9 cellular contexts compared by ENCODE assay signal in genomic region chr21:31293986-31294385, GRCh38. TPM values are rescaled to one million over a fixed set of nuclear protein-coding genes. Genes with fewer than 3 reads are reported as not detected.
DNase-seq lines count a peak whose midpoint lies in the region; ATAC-seq lines count a peak whose summit lies in the region.
"Had no signal": no experiment of that assay in that cellular context is flagged by ENCODE, and none has a peak within 500 bp of the region (broad histone marks: within the 10 kb centered on the region; RNA-seq: fewer than 3 reads in every experiment).

No MANE protein-coding gene starts in this region.

- no peak for ATAC-seq in sciatic nerve

- intact Hi-C loops in sciatic nerve (cut with DNase I): no loop called here

- DNase-seq in COLO829 (ENCODE audit: low spot score) (peak; percentile 88), SK-MEL-5 (ENCODE audit: low read depth, low spot score) (peak; percentile 34), dedifferentiated amniotic fluid mesenchymal stem cell (ENCODE audit: extremely low spot score) (peak; percentile 82), smooth muscle cell of the brain vasculature (ENCODE audit: low read depth, low spot score) (peak; percentile 55), sciatic nerve (ENCODE audit: low spot score) (no peak), activated gamma-delta T cell (lab: John Stamatoyannopoulos, UW) (no peak), NCI-H446 treated with DMSO at 0.1 percent for 48 hours (lab: John Stamatoyannopoulos, UW) (no peak), GM19240 (ENCODE audit: insufficient read length, low spot score) (no peak)
- DNase-seq: transverse colon had no signal

- in situ Hi-C loops in SK-MEL-5 (cut with HindIII; ENCODE audit: low pct_unique_long_range_greater_than_20kb, low sequenced_read_pairs): no loop called here

RNA-seq across cellular contexts. Expression of gene TIAM1, which starts 50.1 kb away (rescaled TPM):
- total RNA-seq in SK-MEL-5 (2014; rRNA removed; shearing (Covaris generic)): 4.2 and 4.3 TPM in 2 replicates
- polyA plus RNA-seq in SK-MEL-5 (2015; cell fraction: cytosol; rRNA removed): 8.1 and 10.5 TPM in 2 replicates
- 7.1 and 8.5 TPM in 2 replicates for polyA plus RNA-seq in SK-MEL-5 (2015; cell fraction: nucleus; rRNA removed)
- 40.2 TPM for total RNA-seq in sciatic nerve

Comparison
In these comparisons a context has a peak if more than half of its experiments do, and no peak if none do; other contexts are left out.
1. DNase-seq: peak in COLO829 (single experiment), SK-MEL-5 (single experiment), dedifferentiated amniotic fluid mesenchymal stem cell (single experiment) and smooth muscle cell of the brain vasculature (single experiment); none in sciatic nerve (single experiment), activated gamma-delta T cell (single experiment), NCI-H446 treated with DMSO at 0.1 percent for 48 hours (single experiment) and GM19240 (single experiment).